Comparison of ENCODE assay signal across 1 cellular context in the genomic region with DNA sequence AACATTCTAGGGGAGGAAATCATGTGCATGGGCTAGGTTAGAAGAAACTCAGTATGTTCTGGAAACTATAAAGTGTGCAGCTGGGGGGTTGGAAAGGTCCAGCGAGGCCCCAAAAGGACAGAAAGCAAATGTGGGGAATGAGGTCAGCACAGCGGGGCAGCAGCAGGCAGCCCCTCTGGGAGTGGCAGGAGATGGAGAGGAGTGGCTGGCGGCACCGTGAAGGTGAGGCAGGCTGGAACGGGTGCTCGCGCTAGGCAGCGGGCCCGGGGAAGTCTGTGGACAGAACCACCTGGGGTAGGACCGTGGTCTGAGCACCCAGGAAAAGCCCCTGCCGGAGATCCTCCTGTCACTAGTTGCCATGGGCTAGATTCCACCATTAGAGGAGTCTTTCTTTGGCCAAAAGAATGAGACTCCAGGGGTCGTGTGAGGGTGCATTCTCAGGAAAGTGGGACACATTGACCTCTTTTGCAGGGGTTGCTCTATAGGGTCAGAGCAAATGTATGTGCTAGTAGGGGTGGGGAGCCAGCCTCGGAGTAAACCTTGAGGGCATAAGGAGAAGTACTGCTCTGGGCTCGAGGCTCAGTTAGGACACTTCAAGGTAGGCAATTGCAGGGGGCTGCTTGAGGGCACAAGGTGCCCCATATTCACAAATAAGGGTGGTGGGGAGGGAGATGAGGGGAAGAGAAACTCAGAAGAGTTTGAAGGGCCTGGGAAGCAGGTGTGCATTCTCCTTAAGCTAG.
TF ChIP-seq lines count a peak whose summit lies in the region.

No MANE protein-coding gene starts in this region.

TF ChIP-seq in HepG2, 621 proteins besides CTCF, POLR2A, EP300 and RAD21 (continued from another document and continues in another):
- TF ChIP-seq, protein P1, sequence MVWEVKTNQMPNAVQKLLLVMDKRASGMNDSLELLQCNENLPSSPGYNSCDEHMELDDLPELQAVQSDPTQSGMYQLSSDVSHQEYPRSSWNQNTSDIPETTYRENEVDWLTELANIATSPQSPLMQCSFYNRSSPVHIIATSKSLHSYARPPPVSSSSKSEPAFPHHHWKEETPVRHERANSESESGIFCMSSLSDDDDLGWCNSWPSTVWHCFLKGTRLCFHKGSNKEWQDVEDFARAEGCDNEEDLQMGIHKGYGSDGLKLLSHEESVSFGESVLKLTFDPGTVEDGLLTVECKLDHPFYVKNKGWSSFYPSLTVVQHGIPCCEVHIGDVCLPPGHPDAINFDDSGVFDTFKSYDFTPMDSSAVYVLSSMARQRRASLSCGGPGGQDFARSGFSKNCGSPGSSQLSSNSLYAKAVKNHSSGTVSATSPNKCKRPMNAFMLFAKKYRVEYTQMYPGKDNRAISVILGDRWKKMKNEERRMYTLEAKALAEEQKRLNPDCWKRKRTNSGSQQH (CRISPR knock-in tag; IDR thresholded peaks at IDR 0.05; ENCODE audit: low read depth): no peak
- no peak for TF ChIP-seq TARDBP (CRISPR knock-in tag; IDR thresholded peaks at IDR 0.05)
- 0 out of 2 replicates have a peak, but pooled peaks have one; percentile 54 for TF ChIP-seq SRY (CRISPR knock-in tag; IDR thresholded peaks at IDR 0.05)
- TF ChIP-seq EED (CRISPR knock-in tag; IDR thresholded peaks at IDR 0.05): no peak
- no peak for TF ChIP-seq SNAPC2 (CRISPR knock-in tag; IDR thresholded peaks at IDR 0.05)
- TF ChIP-seq ZFP1 (CRISPR knock-in tag; IDR thresholded peaks at IDR 0.05): no peak
- no peak; the same call in 1 of the 2 replicates for TF ChIP-seq AKAP8 (CRISPR knock-in tag; IDR thresholded peaks at IDR 0.05)
- TF ChIP-seq, protein P2, sequence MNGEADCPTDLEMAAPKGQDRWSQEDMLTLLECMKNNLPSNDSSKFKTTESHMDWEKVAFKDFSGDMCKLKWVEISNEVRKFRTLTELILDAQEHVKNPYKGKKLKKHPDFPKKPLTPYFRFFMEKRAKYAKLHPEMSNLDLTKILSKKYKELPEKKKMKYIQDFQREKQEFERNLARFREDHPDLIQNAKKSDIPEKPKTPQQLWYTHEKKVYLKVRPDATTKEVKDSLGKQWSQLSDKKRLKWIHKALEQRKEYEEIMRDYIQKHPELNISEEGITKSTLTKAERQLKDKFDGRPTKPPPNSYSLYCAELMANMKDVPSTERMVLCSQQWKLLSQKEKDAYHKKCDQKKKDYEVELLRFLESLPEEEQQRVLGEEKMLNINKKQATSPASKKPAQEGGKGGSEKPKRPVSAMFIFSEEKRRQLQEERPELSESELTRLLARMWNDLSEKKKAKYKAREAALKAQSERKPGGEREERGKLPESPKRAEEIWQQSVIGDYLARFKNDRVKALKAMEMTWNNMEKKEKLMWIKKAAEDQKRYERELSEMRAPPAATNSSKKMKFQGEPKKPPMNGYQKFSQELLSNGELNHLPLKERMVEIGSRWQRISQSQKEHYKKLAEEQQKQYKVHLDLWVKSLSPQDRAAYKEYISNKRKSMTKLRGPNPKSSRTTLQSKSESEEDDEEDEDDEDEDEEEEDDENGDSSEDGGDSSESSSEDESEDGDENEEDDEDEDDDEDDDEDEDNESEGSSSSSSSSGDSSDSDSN (CRISPR knock-in tag; IDR thresholded peaks at IDR 0.05): no peak
- TF ChIP-seq ZNF713 (CRISPR knock-in tag; IDR thresholded peaks at IDR 0.05): 0 out of 2 replicates have a peak, but pooled peaks have one; percentile 17
- no peak for TF ChIP-seq PHF21A (CRISPR knock-in tag; IDR thresholded peaks at IDR 0.05)
- TF ChIP-seq HOXA5 (CRISPR knock-in tag; IDR thresholded peaks at IDR 0.05): no peak
- no peak for TF ChIP-seq HMGA1 (CRISPR knock-in tag; conservative IDR thresholded peaks at IDR 0.05)
- 0 out of 2 replicates have a peak, but pooled peaks have one; percentile 31 for TF ChIP-seq ZNF569 (CRISPR knock-in tag; IDR thresholded peaks at IDR 0.05; ENCODE audit: borderline replicate concordance)
- no peak for TF ChIP-seq BHLHE40 (IDR thresholded peaks at IDR 0.05; ENCODE audit: low read length)
- TF ChIP-seq BRCA1 (CRISPR knock-in tag; IDR thresholded peaks at IDR 0.05): no peak
- no peak for TF ChIP-seq SIX4 (CRISPR knock-in tag; IDR thresholded peaks at IDR 0.05)
- no peak for TF ChIP-seq ZNF850 (CRISPR knock-in tag; conservative IDR thresholded peaks at IDR 0.05)
- TF ChIP-seq AHR (CRISPR knock-in tag; IDR thresholded peaks at IDR 0.05): no peak
- no peak for TF ChIP-seq MZF1 (CRISPR knock-in tag; IDR thresholded peaks at IDR 0.05; ENCODE audit: borderline replicate concordance)
- TF ChIP-seq ZNF777 (CRISPR knock-in tag; IDR thresholded peaks at IDR 0.05): no peak
- peak; percentile 88 for TF ChIP-seq RFX5 (IDR thresholded peaks at IDR 0.05; ENCODE audit: low read depth, low read length)
- no peak for TF ChIP-seq ZNF12 (CRISPR knock-in tag; IDR thresholded peaks at IDR 0.05)
- TF ChIP-seq MYC (CRISPR knock-in tag; IDR thresholded peaks at IDR 0.05; ENCODE audit: borderline replicate concordance): no peak
- TF ChIP-seq, protein P3, sequence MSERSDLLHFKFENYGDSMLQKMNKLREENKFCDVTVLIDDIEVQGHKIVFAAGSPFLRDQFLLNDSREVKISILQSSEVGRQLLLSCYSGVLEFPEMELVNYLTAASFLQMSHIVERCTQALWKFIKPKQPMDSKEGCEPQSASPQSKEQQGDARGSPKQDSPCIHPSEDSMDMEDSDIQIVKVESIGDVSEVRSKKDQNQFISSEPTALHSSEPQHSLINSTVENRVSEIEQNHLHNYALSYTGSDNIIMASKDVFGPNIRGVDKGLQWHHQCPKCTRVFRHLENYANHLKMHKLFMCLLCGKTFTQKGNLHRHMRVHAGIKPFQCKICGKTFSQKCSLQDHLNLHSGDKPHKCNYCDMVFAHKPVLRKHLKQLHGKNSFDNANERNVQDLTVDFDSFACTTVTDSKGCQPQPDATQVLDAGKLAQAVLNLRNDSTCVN (CRISPR knock-in tag; IDR thresholded peaks at IDR 0.05; ENCODE audit: borderline replicate concordance): 0 out of 2 replicates have a peak, but pooled peaks have one; percentile 2
- TF ChIP-seq NFKBIZ (CRISPR knock-in tag; IDR thresholded peaks at IDR 0.05): no peak
- TF ChIP-seq, protein P4, sequence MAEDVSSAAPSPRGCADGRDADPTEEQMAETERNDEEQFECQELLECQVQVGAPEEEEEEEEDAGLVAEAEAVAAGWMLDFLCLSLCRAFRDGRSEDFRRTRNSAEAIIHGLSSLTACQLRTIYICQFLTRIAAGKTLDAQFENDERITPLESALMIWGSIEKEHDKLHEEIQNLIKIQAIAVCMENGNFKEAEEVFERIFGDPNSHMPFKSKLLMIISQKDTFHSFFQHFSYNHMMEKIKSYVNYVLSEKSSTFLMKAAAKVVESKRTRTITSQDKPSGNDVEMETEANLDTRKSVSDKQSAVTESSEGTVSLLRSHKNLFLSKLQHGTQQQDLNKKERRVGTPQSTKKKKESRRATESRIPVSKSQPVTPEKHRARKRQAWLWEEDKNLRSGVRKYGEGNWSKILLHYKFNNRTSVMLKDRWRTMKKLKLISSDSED (CRISPR knock-in tag; IDR thresholded peaks at IDR 0.05): no peak
- TF ChIP-seq POLR2G (IDR thresholded peaks at IDR 0.05; ENCODE audit: low read depth, low read length): no peak
- TF ChIP-seq, protein P5, sequence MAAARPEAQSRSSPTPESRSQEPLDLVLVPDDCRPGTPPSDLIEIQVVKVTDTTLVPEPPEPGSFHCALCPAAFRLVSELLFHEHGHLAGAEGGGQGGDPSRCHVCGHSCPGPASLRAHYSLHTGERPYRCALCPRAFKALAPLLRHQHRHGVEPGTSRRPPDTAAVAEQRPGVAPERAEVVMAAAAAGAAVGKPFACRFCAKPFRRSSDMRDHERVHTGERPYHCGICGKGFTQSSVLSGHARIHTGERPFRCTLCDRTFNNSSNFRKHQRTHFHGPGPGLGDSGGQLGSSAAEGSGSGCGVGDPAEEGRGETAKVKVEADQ (CRISPR knock-in tag; IDR thresholded peaks at IDR 0.05; ENCODE audit: borderline replicate concordance): no peak
- TF ChIP-seq FOXA3 (CRISPR knock-in tag; IDR thresholded peaks at IDR 0.05): no peak
- TF ChIP-seq, protein P6, sequence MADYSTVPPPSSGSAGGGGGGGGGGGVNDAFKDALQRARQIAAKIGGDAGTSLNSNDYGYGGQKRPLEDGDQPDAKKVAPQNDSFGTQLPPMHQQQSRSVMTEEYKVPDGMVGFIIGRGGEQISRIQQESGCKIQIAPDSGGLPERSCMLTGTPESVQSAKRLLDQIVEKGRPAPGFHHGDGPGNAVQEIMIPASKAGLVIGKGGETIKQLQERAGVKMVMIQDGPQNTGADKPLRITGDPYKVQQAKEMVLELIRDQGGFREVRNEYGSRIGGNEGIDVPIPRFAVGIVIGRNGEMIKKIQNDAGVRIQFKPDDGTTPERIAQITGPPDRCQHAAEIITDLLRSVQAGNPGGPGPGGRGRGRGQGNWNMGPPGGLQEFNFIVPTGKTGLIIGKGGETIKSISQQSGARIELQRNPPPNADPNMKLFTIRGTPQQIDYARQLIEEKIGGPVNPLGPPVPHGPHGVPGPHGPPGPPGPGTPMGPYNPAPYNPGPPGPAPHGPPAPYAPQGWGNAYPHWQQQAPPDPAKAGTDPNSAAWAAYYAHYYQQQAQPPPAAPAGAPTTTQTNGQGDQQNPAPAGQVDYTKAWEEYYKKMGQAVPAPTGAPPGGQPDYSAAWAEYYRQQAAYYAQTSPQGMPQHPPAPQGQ (CRISPR knock-in tag; IDR thresholded peaks at IDR 0.05; ENCODE audit: borderline replicate concordance): no peak
- no peak for TF ChIP-seq ZNF550 (CRISPR knock-in tag; IDR thresholded peaks at IDR 0.05; ENCODE audit: borderline replicate concordance)
- TF ChIP-seq, protein P7, sequence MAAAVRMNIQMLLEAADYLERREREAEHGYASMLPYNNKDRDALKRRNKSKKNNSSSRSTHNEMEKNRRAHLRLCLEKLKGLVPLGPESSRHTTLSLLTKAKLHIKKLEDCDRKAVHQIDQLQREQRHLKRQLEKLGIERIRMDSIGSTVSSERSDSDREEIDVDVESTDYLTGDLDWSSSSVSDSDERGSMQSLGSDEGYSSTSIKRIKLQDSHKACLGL (CRISPR knock-in tag; IDR thresholded peaks at IDR 0.05): 0 out of 2 replicates have a peak, but pooled peaks have one; percentile 32
- TF ChIP-seq, protein P8, sequence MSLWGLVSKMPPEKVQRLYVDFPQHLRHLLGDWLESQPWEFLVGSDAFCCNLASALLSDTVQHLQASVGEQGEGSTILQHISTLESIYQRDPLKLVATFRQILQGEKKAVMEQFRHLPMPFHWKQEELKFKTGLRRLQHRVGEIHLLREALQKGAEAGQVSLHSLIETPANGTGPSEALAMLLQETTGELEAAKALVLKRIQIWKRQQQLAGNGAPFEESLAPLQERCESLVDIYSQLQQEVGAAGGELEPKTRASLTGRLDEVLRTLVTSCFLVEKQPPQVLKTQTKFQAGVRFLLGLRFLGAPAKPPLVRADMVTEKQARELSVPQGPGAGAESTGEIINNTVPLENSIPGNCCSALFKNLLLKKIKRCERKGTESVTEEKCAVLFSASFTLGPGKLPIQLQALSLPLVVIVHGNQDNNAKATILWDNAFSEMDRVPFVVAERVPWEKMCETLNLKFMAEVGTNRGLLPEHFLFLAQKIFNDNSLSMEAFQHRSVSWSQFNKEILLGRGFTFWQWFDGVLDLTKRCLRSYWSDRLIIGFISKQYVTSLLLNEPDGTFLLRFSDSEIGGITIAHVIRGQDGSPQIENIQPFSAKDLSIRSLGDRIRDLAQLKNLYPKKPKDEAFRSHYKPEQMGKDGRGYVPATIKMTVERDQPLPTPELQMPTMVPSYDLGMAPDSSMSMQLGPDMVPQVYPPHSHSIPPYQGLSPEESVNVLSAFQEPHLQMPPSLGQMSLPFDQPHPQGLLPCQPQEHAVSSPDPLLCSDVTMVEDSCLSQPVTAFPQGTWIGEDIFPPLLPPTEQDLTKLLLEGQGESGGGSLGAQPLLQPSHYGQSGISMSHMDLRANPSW (CRISPR knock-in tag; IDR thresholded peaks at IDR 0.05; ENCODE audit: borderline replicate concordance): no peak
- TF ChIP-seq ZIK1 (CRISPR knock-in tag; IDR thresholded peaks at IDR 0.05; ENCODE audit: borderline replicate concordance, low read depth): no peak
- TF ChIP-seq, protein P9, sequence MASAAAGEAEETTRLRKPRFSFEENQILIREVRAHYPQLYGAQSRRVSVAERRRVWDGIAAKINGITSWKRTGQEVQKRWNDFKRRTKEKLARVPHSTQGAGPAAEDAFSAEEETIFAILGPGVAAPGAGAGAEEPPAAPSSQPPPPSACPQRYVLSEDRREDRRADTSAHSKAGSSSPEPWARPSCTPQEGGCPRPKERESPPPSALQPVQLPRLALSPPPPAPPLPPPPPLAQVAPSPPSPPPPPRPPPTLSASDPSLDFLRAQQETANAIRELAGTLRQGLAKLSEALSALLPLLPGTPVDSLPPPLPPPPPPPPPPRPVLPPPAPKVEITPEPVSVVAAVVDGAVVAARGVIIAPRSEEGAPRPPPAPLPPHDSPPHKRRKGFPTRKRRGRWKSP (CRISPR knock-in tag; IDR thresholded peaks at IDR 0.05): no peak
- TF ChIP-seq ZNF543 (CRISPR knock-in tag; IDR thresholded peaks at IDR 0.05): 0 out of 2 replicates have a peak, but pooled peaks have one; percentile 1
- TF ChIP-seq, protein P10, sequence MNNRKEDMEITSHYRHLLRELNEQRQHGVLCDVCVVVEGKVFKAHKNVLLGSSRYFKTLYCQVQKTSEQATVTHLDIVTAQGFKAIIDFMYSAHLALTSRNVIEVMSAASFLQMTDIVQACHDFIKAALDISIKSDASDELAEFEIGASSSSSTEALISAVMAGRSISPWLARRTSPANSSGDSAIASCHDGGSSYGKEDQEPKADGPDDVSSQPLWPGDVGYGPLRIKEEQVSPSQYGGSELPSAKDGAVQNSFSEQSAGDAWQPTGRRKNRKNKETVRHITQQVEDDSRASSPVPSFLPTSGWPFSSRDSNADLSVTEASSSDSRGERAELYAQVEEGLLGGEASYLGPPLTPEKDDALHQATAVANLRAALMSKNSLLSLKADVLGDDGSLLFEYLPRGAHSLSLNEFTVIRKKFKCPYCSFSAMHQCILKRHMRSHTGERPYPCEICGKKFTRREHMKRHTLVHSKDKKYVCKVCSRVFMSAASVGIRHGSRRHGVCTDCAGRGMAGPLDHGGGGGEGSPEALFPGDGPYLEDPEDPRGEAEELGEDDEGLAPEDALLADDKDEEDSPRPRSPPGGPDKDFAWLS (CRISPR knock-in tag; IDR thresholded peaks at IDR 0.05; ENCODE audit: borderline replicate concordance): no peak
- no peak for TF ChIP-seq KLF11 (CRISPR knock-in tag; IDR thresholded peaks at IDR 0.05)
- TF ChIP-seq YEATS2 (CRISPR knock-in tag; IDR thresholded peaks at IDR 0.05; ENCODE audit: borderline replicate concordance): no peak
- TF ChIP-seq ZNF749 (CRISPR knock-in tag; IDR thresholded peaks at IDR 0.05; ENCODE audit: borderline replicate concordance): 0 out of 2 replicates have a peak, but pooled peaks have one; percentile 17
- no peak for TF ChIP-seq RFX3 (CRISPR knock-in tag; IDR thresholded peaks at IDR 0.05)
- no peak for TF ChIP-seq ZNF773 (CRISPR knock-in tag; IDR thresholded peaks at IDR 0.05; ENCODE audit: borderline replicate concordance)
- no peak for TF ChIP-seq XRCC5 (optimal IDR thresholded peaks at IDR 0.05; ENCODE audit: low read length)
- no peak for TF ChIP-seq REPIN1 (CRISPR knock-in tag; IDR thresholded peaks at IDR 0.05; ENCODE audit: borderline replicate concordance, low read depth)
- no peak for TF ChIP-seq NR3C1 (CRISPR knock-in tag; IDR thresholded peaks at IDR 0.05)
- no peak for TF ChIP-seq ZNF17 (CRISPR knock-in tag; IDR thresholded peaks at IDR 0.05)
- no peak for TF ChIP-seq ZNF816 (CRISPR knock-in tag; IDR thresholded peaks at IDR 0.05; ENCODE audit: borderline replicate concordance)
- TF ChIP-seq HIVEP1 (CRISPR knock-in tag; IDR thresholded peaks at IDR 0.05): no peak
